16 cellular contexts compared by ENCODE assay signal in the genomic region with DNA sequence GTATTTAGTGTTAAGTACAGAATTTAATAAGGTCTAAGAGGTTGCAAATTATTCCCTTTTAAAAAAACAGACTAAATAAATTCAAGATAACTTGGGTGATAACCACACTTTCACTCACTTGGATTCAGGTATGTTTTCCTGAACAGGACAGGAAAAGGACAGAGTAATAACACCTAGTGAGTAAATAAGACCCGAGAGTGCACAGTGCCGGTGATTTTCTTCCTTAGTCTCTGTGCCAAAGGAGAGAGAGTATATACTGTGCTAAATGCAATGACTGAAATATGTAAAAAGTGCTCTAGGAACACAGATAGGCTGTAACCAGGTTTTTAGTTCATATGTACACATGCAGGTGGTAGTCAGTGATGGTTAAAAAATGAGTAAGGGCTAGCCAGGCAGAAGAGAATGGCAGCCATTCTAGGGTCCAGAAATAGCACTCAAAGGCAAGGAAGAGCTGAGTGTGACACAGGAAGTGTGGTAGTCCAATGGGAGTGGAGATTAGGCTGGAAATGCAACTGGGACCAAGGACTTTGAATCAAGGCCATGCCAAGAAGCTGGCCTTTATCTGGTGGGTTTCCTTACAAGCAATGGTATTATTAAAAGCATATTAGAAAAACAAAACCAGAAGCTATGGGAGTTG. TPM values are rescaled to one million over a fixed set of nuclear protein-coding genes. Genes with fewer than 3 reads are reported as not detected.
DNase-seq lines count a peak whose midpoint lies in the region; ATAC-seq and TF ChIP-seq lines count a peak whose summit lies in the region.
"Had no signal": no experiment of that assay in that cellular context is flagged by ENCODE, and none has a peak within 500 bp of the region (broad histone marks: within the 10 kb centered on the region; RNA-seq: fewer than 3 reads in every experiment).

No MANE protein-coding gene starts in this region.

- peaks cover 62% of the 10 kb centered on the region for H3K4me1 ChIP-seq in left ventricle myocardium inferior

- H3K27ac ChIP-seq in left ventricle myocardium inferior (replicated peaks) = peak overlapping the region; percentile 10
- H3K27ac ChIP-seq: foreskin keratinocyte, SJCRH30, stomach had no signal

- DNase-seq in left ventricle myocardium inferior = no peak
- DNase-seq in Right ventricle myocardium inferior (ENCODE audit: missing footprints) = no peak
- no peak for DNase-seq in activated CD8-positive, alpha-beta T cell treated with anti-CD3 and anti-CD28 coated beads, Interleukin-2, amount 10 ng/mL, durations not matched to agents 7 days and 5 days
- DNase-seq in myocyte (ENCODE audit: low read depth) = peak; percentile 26
- no peak for DNase-seq in NCI-H446 (lab: John Stamatoyannopoulos, UW)
- no peak for DNase-seq in H4 (ENCODE audit: low spot score)
- no peak for DNase-seq in NCI-H82 treated with DMSO at 0.1 percent for 48 hours (lab: John Stamatoyannopoulos, UW; ENCODE audit: unreplicated experiment)
- DNase-seq in glomerular visceral epithelial cell (ENCODE audit: extremely low spot score) = no peak
- DNase-seq: activated CD8-positive, alpha-beta memory T cell treated with anti-CD3 and anti-CD28 coated beads, Interleukin-2, amount 50 U/mL, for 48 hours; foreskin keratinocyte; left ventricle myocardium superior; NCI-H345; SJCRH30; stimulated activated CD4-positive, alpha-beta T cell treated with anti-CD3 and anti-CD28 coated beads, Interleukin-15, amount 100 ng/mL, for 24 hours; stomach had no signal

- H3K27ac Mint-ChIP-seq in activated CD8-positive, alpha-beta T cell treated with anti-CD3 and anti-CD28 coated beads, Interleukin-2, amount 10 ng/mL, durations not matched to agents 7 days and 5 days = peak overlapping the region; percentile 7

- POLR2A ChIA-PET in activated CD8-positive, alpha-beta T cell treated with anti-CD3 and anti-CD28 coated beads, Interleukin-2, amount 10 ng/mL, durations not matched to agents 7 days and 5 days (lab: Charles Lee) = interaction anchor here (2.3 kb wide), 1 partner anchor 58 kb away, joined by 12 read pairs; a partner anchor contains a TSS

- CTCF ChIA-PET in activated CD8-positive, alpha-beta T cell treated with anti-CD3 and anti-CD28 coated beads, Interleukin-2, amount 10 ng/mL, durations not matched to agents 7 days and 5 days (lab: Charles Lee) = interaction anchor here (0.8 to 1.2 kb wide), 3 partner anchors 56 to 117 kb away, joined by 3 to 4 read pairs (median 3); a partner anchor contains a TSS

- peaks cover 17% of the 10 kb centered on the region for H3K36me3 Mint-ChIP-seq in activated CD8-positive, alpha-beta T cell treated with anti-CD3 and anti-CD28 coated beads, Interleukin-2, amount 10 ng/mL, durations not matched to agents 7 days and 5 days (ENCODE audit: low read depth)

- H3K27me3 ChIP-seq in left ventricle myocardium inferior (ENCODE audit: low read depth) = no peaks in the 10 kb centered on the region
- H3K27me3 ChIP-seq: foreskin keratinocyte, SJCRH30, stomach had no signal

- H3K27me3 Mint-ChIP-seq in activated CD8-positive, alpha-beta T cell treated with anti-CD3 and anti-CD28 coated beads, Interleukin-2, amount 10 ng/mL, durations not matched to agents 7 days and 5 days (ENCODE audit: low read depth) = no peaks in the 10 kb centered on the region

- intact Hi-C loops in left ventricle myocardium inferior (cut with micrococcal nuclease) = no loop called here
- intact Hi-C loops in Right ventricle myocardium inferior (cut with DNase I) = no loop called here

- no peak overlapping the region for H3K4me3 Mint-ChIP-seq in activated CD8-positive, alpha-beta T cell treated with anti-CD3 and anti-CD28 coated beads, Interleukin-2, amount 10 ng/mL, durations not matched to agents 7 days and 5 days

- ATAC-seq in Right ventricle myocardium inferior = no peak
- no peak for ATAC-seq in activated CD8-positive, alpha-beta T cell treated with anti-CD3 and anti-CD28 coated beads, Interleukin-2, amount 10 ng/mL, durations not matched to agents 7 days and 5 days
- ATAC-seq: foreskin keratinocyte, left ventricle myocardium superior had no signal

- H3K4me1 Mint-ChIP-seq in activated CD8-positive, alpha-beta T cell treated with anti-CD3 and anti-CD28 coated beads, Interleukin-2, amount 10 ng/mL, durations not matched to agents 7 days and 5 days (ENCODE audit: low read depth) = peaks cover 42% of the 10 kb centered on the region

- H3K4me3 ChIP-seq in left ventricle myocardium inferior = no peak overlapping the region
- H3K4me3 ChIP-seq: HAP-1, SJCRH30, stomach had no signal

- no peaks in the 10 kb centered on the region for H3K36me3 ChIP-seq in left ventricle myocardium inferior
- H3K36me3 ChIP-seq: HAP-1 had no signal

- no peaks in the 10 kb centered on the region for H3K9me3 Mint-ChIP-seq in activated CD8-positive, alpha-beta T cell treated with anti-CD3 and anti-CD28 coated beads, Interleukin-2, amount 10 ng/mL, durations not matched to agents 7 days and 5 days (ENCODE audit: insufficient read depth)

- TF ChIP-seq CTCF in left ventricle myocardium inferior (IDR thresholded peaks at IDR 0.05; ENCODE audit: borderline replicate concordance) = no peak

- no peaks in the 10 kb centered on the region for H3K9me3 ChIP-seq in left ventricle myocardium inferior (replicated peaks)
- H3K9me3 ChIP-seq: HAP-1, SJCRH30, stomach had no signal

RNA-seq across cellular contexts. Expression of a gene that starts 58.1 kb away (rescaled TPM):
- 16.8 TPM for total RNA-seq in left ventricle myocardium inferior
- 16.0 TPM for total RNA-seq in Right ventricle myocardium inferior
- total RNA-seq in activated CD8-positive, alpha-beta T cell treated with anti-CD3 and anti-CD28 coated beads, Interleukin-2, amount 10 ng/mL, durations not matched to agents 7 days and 5 days = 10 to 100 TPM; 18.9 to 20.1 TPM
- 29.0 and 37.3 TPM in 2 replicates for total RNA-seq in myocyte
- 4.5 TPM for polyA plus RNA-seq in myocyte (2012)
- 12.6 and 17.3 TPM in 2 replicates for total RNA-seq in H4 (2014; rRNA removed; shearing (Covaris generic))
